ENCODE assay signal across 8 cellular contexts in the genomic region with DNA sequence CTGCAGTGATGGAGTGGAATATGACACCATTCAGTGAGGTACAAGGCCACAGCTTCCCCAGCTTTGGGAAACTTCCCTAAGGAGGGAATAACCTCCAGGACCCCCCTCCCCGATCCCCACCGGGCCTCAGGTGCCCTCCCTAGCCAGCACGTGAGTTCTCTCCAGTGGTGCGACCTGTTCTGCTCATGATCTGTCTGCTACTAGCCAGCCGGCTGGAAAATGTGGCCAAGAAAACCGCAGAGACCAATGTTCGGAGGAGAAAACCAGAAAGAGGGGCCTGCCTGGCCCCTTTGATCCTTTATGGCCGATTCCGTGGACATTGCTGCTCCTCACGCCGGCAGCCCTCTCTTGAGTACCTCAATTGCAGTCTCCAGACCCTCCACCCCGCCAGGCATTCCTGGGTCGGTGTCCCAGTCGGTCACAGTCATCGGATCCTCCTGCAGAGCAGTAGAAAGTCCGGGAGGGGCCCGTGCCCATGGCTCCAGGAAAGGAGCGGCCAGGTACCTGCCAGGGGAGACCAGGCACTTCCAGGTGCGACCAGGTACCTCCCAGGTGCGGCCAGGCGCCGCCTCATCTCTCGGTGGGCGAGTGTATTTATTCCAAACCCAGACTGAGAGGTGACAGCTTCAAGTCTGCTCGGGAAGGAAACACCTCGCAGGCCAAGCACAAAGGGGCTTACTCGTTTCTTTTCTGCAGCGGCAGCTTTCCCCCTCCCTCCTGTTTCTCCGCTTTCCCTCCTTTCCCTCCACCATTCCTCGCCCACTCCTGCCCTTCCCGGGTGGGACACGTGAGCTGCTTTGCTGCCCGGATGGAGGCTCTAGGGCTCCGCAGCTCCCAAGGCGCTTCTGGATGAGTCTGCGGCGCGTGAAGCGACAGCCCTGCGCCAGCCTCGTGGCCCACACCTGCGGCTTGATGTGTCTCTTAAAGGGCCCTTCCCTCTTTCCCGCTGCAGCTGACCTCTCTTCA. TPM values are rescaled to one million over a fixed set of nuclear protein-coding genes. Genes with fewer than 3 reads are reported as not detected.
DNase-seq lines count a peak whose midpoint lies in the region; ATAC-seq, FAIRE-seq and TF ChIP-seq lines count a peak whose summit lies in the region.

No MANE protein-coding gene starts in this region.

- H3K36me3 Mint-ChIP-seq in activated T-cell treated with anti-CD3 and anti-CD28 coated beads, Interleukin-2, amount 50 U/mL, for 24 hours (ENCODE audit: low read depth) = no peaks in the 10 kb centered on the region

- H3K27me3 ChIP-seq in mammary epithelial cell (ENCODE audit: insufficient read depth, low read length) (peaks cover 7% of the 10 kb centered on the region), HepG2 (ENCODE audit: control insufficient read depth in 1 of 2, insufficient read depth in 2 of 2, low read length in 2 of 2) (peaks cover 1 to 38% of the 10 kb centered on the region in 2 experiments; a peak in 4 of 5 replicates), thoracic aorta (replicated peaks; ENCODE audit: insufficient read depth) (no peaks in the 10 kb centered on the region)

- H3K9ac ChIP-seq in mammary epithelial cell (ENCODE audit: insufficient read depth, low read length) (no peak overlapping the region), HepG2 (ENCODE audit: insufficient read depth, low read depth, low read length) (no peak overlapping the region)

- peak overlapping the region; percentile 58 for H3K4me3 Mint-ChIP-seq in activated T-cell treated with anti-CD3 and anti-CD28 coated beads, Interleukin-2, amount 50 U/mL, for 24 hours

- POLR2A ChIA-PET in HepG2 (lab: Yijun Ruan, JAX) = no interaction called here

- TF ChIP-seq EP300 in HepG2 (IDR thresholded peaks at IDR 0.05; ENCODE audit: low read depth in 2 of 2, low read length in 2 of 2) (no peak), HepG2 (CRISPR knock-in tag; IDR thresholded peaks at IDR 0.05; ENCODE audit: borderline replicate concordance) (no peak)

- H3K4me2 ChIP-seq in mammary epithelial cell (ENCODE audit: insufficient read depth, low read depth, low read length) (peak overlapping the region; percentile 72), HepG2 (ENCODE audit: low read depth, low read length) (peak overlapping the region; percentile 62)

- DNase-seq in activated T-cell treated with anti-CD3 and anti-CD28 coated beads, Interleukin-2, amount 50 U/mL, for 24 hours = peak; percentile 33
- no peak for DNase-seq in activated T-cell treated with anti-CD3 and anti-CD28 coated beads, Interleukin-2, amount 50 U/mL, for 1 hour
- DNase-seq in mammary epithelial cell = no peak
- no peak for DNase-seq in HepG2 (ENCODE audit: low spot score)
- DNase-seq in thoracic aorta (ENCODE audit: low spot score) = no peak
- DNase-seq in NCI-H2171 (lab: John Stamatoyannopoulos, UW) = no peak

- 10% methylated on average over 26 of the region's 43 CpGs for WGBS in mammary epithelial cell (ENCODE audit: low coverage, missing lambda C conversion rate)
- WGBS in HepG2 (ENCODE audit: low lambda C conversion rate) = 4% methylated on average over 22 of the region's 43 CpGs

- no peak for TF ChIP-seq RAD21 in HepG2 (CRISPR knock-in tag; IDR thresholded peaks at IDR 0.05)

- H3K9me3 ChIP-seq in mammary epithelial cell (replicated peaks; ENCODE audit: insufficient read depth, low read length) = no peaks in the 10 kb centered on the region
- H3K9me3 ChIP-seq in HepG2 (ENCODE audit: low read length) = no peaks in the 10 kb centered on the region
- no peaks in the 10 kb centered on the region for H3K9me3 ChIP-seq in thoracic aorta

- dilution Hi-C loops in mammary epithelial cell (cut with HindIII; ENCODE audit: low sequenced_read_pairs) = no loop called here

- no peak for FAIRE-seq in HepG2 (lab: Jason Lieb, UNC)

- ATAC-seq in HepG2 (peak; percentile 72), thoracic aorta (ENCODE audit: insufficient number of reproducible peaks, low FRiP score, low read depth) (no peak), HG02798 (IDR thresholded peaks at IDR 0.05; ENCODE audit: poor library complexity, unreplicated experiment) (no peak), HG03039 (IDR thresholded peaks at IDR 0.05; ENCODE audit: unreplicated experiment) (no peak)

- intact Hi-C loops in mammary epithelial cell (cut with micrococcal nuclease) = no loop called here
- intact Hi-C loops in HepG2 (cut with micrococcal nuclease; ENCODE audit: unreplicated experiment) = no loop called here

- H3K4me1 Mint-ChIP-seq in activated T-cell treated with anti-CD3 and anti-CD28 coated beads, Interleukin-2, amount 50 U/mL, for 24 hours (ENCODE audit: low read depth) = peaks cover 19% of the 10 kb centered on the region

- BruUV-seq in mammary epithelial cell (replicated peaks; lab: Mats Ljungman, UMichigan) (no TSS peak), HepG2 (replicated peaks; lab: Mats Ljungman, UMichigan) (no TSS peak)

- H3K4me3 ChIP-seq in mammary epithelial cell (replicated peaks in 1 of 3; ENCODE audit: insufficient read depth in 1 of 3, low read depth in 2 of 3, low read length in 3 of 3) (peak overlapping the region in 2 of 3 experiments; percentile 3 to 32), HepG2 (replicated peaks in 1 of 3; ENCODE audit: insufficient read depth in 1 of 3, low read depth in 2 of 3, low read length in 3 of 3) (peak overlapping the region in 2 of 3 experiments; percentile 24 to 52; a peak in 4 of 6 replicates), thoracic aorta (peak overlapping the region; percentile 6)

- H3K79me2 ChIP-seq in mammary epithelial cell (ENCODE audit: insufficient read depth, low read length) = no peaks in the 10 kb centered on the region
- no peaks in the 10 kb centered on the region for H3K79me2 ChIP-seq in HepG2 (ENCODE audit: insufficient read depth, low read length)

- CTCF ChIA-PET in mammary epithelial cell (lab: Charles Lee; ENCODE audit: low non-redundant PET) (no interaction called here), HepG2 (lab: Yijun Ruan, JAX; ENCODE audit: low intra/inter-chr PET ratio, low total read pairs) (no interaction called here)

- TF ChIP-seq CTCF in mammary epithelial cell (conservative IDR thresholded peaks at IDR 0.05 in 1 of 2, IDR thresholded peaks at IDR 0.05 in 1 of 2; ENCODE audit: extremely low read depth in 1 of 2, insufficient read depth in 1 of 2, low read depth in 1 of 2, low read length in 2 of 2) (no peak), HepG2 (CRISPR knock-in tag; IDR thresholded peaks at IDR 0.05) (no peak), thoracic aorta (IDR thresholded peaks at IDR 0.05) (no peak)

- H3K4me1 ChIP-seq in mammary epithelial cell (ENCODE audit: insufficient read depth, low read length) (peaks cover 7% of the 10 kb centered on the region), HepG2 (ENCODE audit: insufficient read depth, low read length) (peaks cover 8% of the 10 kb centered on the region; the same call in 1 of the 2 replicates), thoracic aorta (ENCODE audit: control insufficient read depth in 1 of 2, low read depth in 2 of 2) (peaks cover 0 to 8% of the 10 kb centered on the region in 2 donors)

- H4K20me1 ChIP-seq in mammary epithelial cell (ENCODE audit: insufficient read depth, low read length) (no peaks in the 10 kb centered on the region), HepG2 (ENCODE audit: insufficient read depth, low read length) (no peaks in the 10 kb centered on the region)

- H2AFZ ChIP-seq in mammary epithelial cell (ENCODE audit: low read depth, low read length) (peak overlapping the region; percentile 78), HepG2 (ENCODE audit: low read length) (no peak overlapping the region)

- H3K27ac ChIP-seq in mammary epithelial cell (ENCODE audit: insufficient read depth, low read depth, low read length) = no peak overlapping the region
- H3K27ac ChIP-seq in HepG2 (ENCODE audit: extremely low read length, insufficient read depth, low read length) = no peak overlapping the region
- H3K27ac ChIP-seq in thoracic aorta = no peak overlapping the region

- peaks cover 82% of the 10 kb centered on the region for H3K27me3 Mint-ChIP-seq in activated T-cell treated with anti-CD3 and anti-CD28 coated beads, Interleukin-2, amount 50 U/mL, for 24 hours

- H3K27ac Mint-ChIP-seq in activated T-cell treated with anti-CD3 and anti-CD28 coated beads, Interleukin-2, amount 50 U/mL, for 24 hours = no peak overlapping the region

- in situ Hi-C loops in mammary epithelial cell (cut with MboI; ENCODE audit: low sequenced_read_pairs in 2 of 2) (no loop called here), HepG2 (cut with HindIII; ENCODE audit: extremely low pct_ligation_motif_present, low pct_unique_long_range_greater_than_20kb) (no loop called here)

- TF ChIP-seq POLR2A in HepG2 (IDR thresholded peaks at IDR 0.05; ENCODE audit: insufficient read depth in 1 of 2, low read depth in 2 of 2, low read length in 2 of 2) = no peak

- H3K9me3 Mint-ChIP-seq in activated T-cell treated with anti-CD3 and anti-CD28 coated beads, Interleukin-2, amount 50 U/mL, for 24 hours = peaks cover 2% of the 10 kb centered on the region

- H3K36me3 ChIP-seq in mammary epithelial cell (ENCODE audit: insufficient read depth, low read length) = no peaks in the 10 kb centered on the region
- H3K36me3 ChIP-seq in HepG2 (replicated peaks in 1 of 2; ENCODE audit: control insufficient read depth in 1 of 2, insufficient read depth in 2 of 2, low read length in 2 of 2) = no peaks in the 10 kb centered on the region
- H3K36me3 ChIP-seq in thoracic aorta = no peaks in the 10 kb centered on the region

RNA-seq across cellular contexts. Expression of gene AGK, which starts 39.6 kb away (rescaled TPM):
- 10 to 100 TPM; 26.2 to 34.7 TPM for total RNA-seq in mammary epithelial cell
- polyA plus RNA-seq in mammary epithelial cell = 24.2 TPM
- polyA minus RNA-seq in mammary epithelial cell = 16.1 TPM
- 30.1 and 35.7 TPM in 2 replicates for total RNA-seq in HepG2 (2016; rRNA removed; fragmentation: Illumina TruSeq; extraction: Trizol)
- total RNA-seq in HepG2 (2016; cell fraction: cytosol; rRNA removed; fragmentation: Illumina TruSeq; extraction: Trizol; ENCODE audit: low read depth) = 8.3 and 10.1 TPM in 2 replicates
- total RNA-seq in HepG2 (2016; cell fraction: insoluble cytoplasmic fraction; rRNA removed; fragmentation: Illumina TruSeq; extraction: Trizol) = 29.0 and 32.8 TPM in 2 replicates
- total RNA-seq in HepG2 (2016; cell fraction: membrane; rRNA removed; fragmentation: Illumina TruSeq; extraction: Trizol) = 8.3 and 8.7 TPM in 2 replicates
- 36.4 and 41.9 TPM in 2 replicates for total RNA-seq in HepG2 (2016; cell fraction: nucleus; rRNA removed; fragmentation: Illumina TruSeq; extraction: Trizol)
- 20.9 and 23.7 TPM in 2 replicates for polyA plus RNA-seq in HepG2 (2011; rRNA removed)
- polyA plus RNA-seq in HepG2 (2011; cell fraction: cytosol; rRNA removed) = 18.7 and 21.4 TPM in 2 replicates
- 21.5 and 24.3 TPM in 2 replicates for polyA plus RNA-seq in HepG2 (2011; cell fraction: nucleus; rRNA removed)
- polyA plus RNA-seq in HepG2 (2012) = 12.5 and 14.3 TPM in 2 replicates
- 1.9 and 2.6 TPM in 2 replicates for polyA plus RNA-seq in HepG2 (2016; cell fraction: cytosol; fragmentation: Illumina TruSeq; extraction: Trizol; ENCODE audit: low read depth)
- 31.6 and 32.2 TPM in 2 replicates for polyA plus RNA-seq in HepG2 (2016; cell fraction: insoluble cytoplasmic fraction; fragmentation: Illumina TruSeq; extraction: Trizol; ENCODE audit: low read depth)
- 3.6 and 4.4 TPM in 2 replicates for polyA plus RNA-seq in HepG2 (2016; cell fraction: membrane; fragmentation: Illumina TruSeq; extraction: Trizol; ENCODE audit: low read depth)
- polyA plus RNA-seq in HepG2 (2016; cell fraction: nucleus; fragmentation: Illumina TruSeq; extraction: Trizol; ENCODE audit: insufficient read depth, low read depth) = 33.3 and 39.0 TPM in 2 replicates
- polyA minus RNA-seq in HepG2 (2011; rRNA and poly(A)+ RNA removed; ENCODE audit: low replicate concordance) = 18.0 and 21.0 TPM in 2 replicates
- 10.2 and 13.3 TPM in 2 replicates for polyA minus RNA-seq in HepG2 (2011; cell fraction: cytosol; rRNA and poly(A)+ RNA removed)
- 68.8 and 69.6 TPM in 2 replicates for polyA minus RNA-seq in HepG2 (2011; cell fraction: nucleus; rRNA and poly(A)+ RNA removed)
- total RNA-seq in thoracic aorta = 10 to 100 TPM; 27.8 to 28.3 TPM
